ENCODE assay signal across 26 cellular contexts in the genomic region with DNA sequence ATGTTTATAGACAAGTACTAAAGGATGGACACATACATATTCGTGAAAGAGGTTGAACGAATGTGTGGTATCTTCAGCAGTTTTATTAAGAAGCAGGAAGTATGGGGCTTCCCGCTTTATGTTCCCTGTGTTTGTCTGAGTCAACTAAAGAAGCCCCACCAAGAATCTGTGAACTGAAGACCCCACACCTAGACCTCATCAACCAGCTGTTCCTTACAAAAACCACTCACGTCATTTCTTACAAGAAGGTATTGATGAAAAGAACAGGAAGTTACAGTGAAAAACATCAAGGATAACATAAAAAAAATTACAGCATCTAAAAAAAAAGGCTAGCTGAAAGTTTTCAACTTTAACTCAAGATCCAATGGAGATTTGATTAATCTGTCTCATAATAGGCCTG. TPM values are rescaled to one million over a fixed set of nuclear protein-coding genes. Genes with fewer than 3 reads are reported as not detected.
"Had no signal": no experiment of that assay in that cellular context is flagged by ENCODE, and none has a peak within 500 bp of the region (broad histone marks: within the 10 kb centered on the region; RNA-seq: fewer than 3 reads in every experiment).

No MANE protein-coding gene starts in this region.

- H3K27ac Mint-ChIP-seq: activated B cell treated with CpG ODN at 0.5 μM for 24 hours; brain; dendritic cell treated with granulocyte-macrophage colony-stimulating factor and Interleukin-4, amounts not matched to agents 40 ng/mL and 50 ng/mL, for 4 days; nephron progenitor cell; type B pancreatic cell had no signal

- H3K27me3 Mint-ChIP-seq: activated CD4-positive, alpha-beta T cell treated with anti-CD3 and anti-CD28 coated beads for 36 hours; dendritic cell treated with granulocyte-macrophage colony-stimulating factor and Interleukin-4, amounts not matched to agents 40 ng/mL and 50 ng/mL, for 4 days; type B pancreatic cell had no signal

- H3K36me3 Mint-ChIP-seq: brain, type B pancreatic cell had no signal

- DNase-seq: activated B cell treated with CpG ODN at 0.5 μM for 24 hours; activated CD4-positive, alpha-beta T cell treated with anti-CD3 and anti-CD28 coated beads for 36 hours; activated CD4-positive, alpha-beta T cell treated with anti-CD3 and anti-CD28 coated beads, Interleukin-2, amount 50 U/mL, for 4 hours; activated T-cell treated with anti-CD3 and anti-CD28 coated beads for 4 hours; anterior cingulate cortex; effector CD4-positive, alpha-beta T cell; erythroblast; foreskin fibroblast; heart right ventricle; islet precursor cell; left cardiac atrium; nephron progenitor cell; right cardiac atrium; stimulated activated CD4-positive, alpha-beta T cell treated with anti-CD3 and anti-CD28 coated beads, Interleukin-12 subunit alpha, Interleukin-12 subunit beta, amount 100 ng/mL, for 4 hours; T1000; testis had no signal

- H3K27ac ChIP-seq: heart right ventricle, parathyroid adenoma, testis, vagina had no signal

- H3K4me3 ChIP-seq: heart right ventricle, testis, vagina had no signal

- H3K36me3 ChIP-seq: heart right ventricle, vagina had no signal

- ATAC-seq: activated CD4-positive, alpha-beta T cell treated with anti-CD3 and anti-CD28 coated beads for 36 hours; heart right ventricle; left cardiac atrium; right cardiac atrium had no signal

- H3K79me2 ChIP-seq: parathyroid adenoma had no signal

- H3K4me3 Mint-ChIP-seq: activated B cell treated with CpG ODN at 0.5 μM for 24 hours; activated CD4-positive, alpha-beta T cell treated with anti-CD3 and anti-CD28 coated beads for 36 hours; brain; dendritic cell treated with granulocyte-macrophage colony-stimulating factor and Interleukin-4, amounts not matched to agents 40 ng/mL and 50 ng/mL, for 4 days; nephron progenitor cell; type B pancreatic cell had no signal

- H3K4me1 Mint-ChIP-seq: activated B cell treated with CpG ODN at 0.5 μM for 24 hours had no signal

- H3K9me3 Mint-ChIP-seq: activated B cell treated with CpG ODN at 0.5 μM for 24 hours; brain; dendritic cell treated with granulocyte-macrophage colony-stimulating factor and Interleukin-4, amounts not matched to agents 40 ng/mL and 50 ng/mL, for 4 days; nephron progenitor cell; type B pancreatic cell had no signal

- H2AFZ ChIP-seq: parathyroid adenoma had no signal

- H3K27me3 ChIP-seq: testis, vagina had no signal

- H3K4me1 ChIP-seq: testis, vagina had no signal

RNA-seq across cellular contexts. Expression of gene REG4, which starts 12.3 kb away (rescaled TPM):
- total RNA-seq: activated B cell treated with CpG ODN at 0.5 μM for 24 hours, cardiac septum, fibroblast of lung, heart right ventricle, left cardiac atrium, pulmonary artery endothelial cell, right cardiac atrium, skeletal muscle tissue, vagina had no signal
- polyA plus RNA-seq: fibroblast of lung, heart right ventricle, right cardiac atrium had no signal

RNA-seq across cellular contexts. Expression of gene HMGCS2, which starts 30.3 kb away (rescaled TPM):
- total RNA-seq: activated B cell treated with CpG ODN at 0.5 μM for 24 hours; activated CD4-positive, alpha-beta T cell treated with anti-CD3 and anti-CD28 coated beads for 36 hours; fibroblast of lung; pulmonary artery endothelial cell; T-helper 1 cell treated with Interleukin-12 subunit alpha and Interleukin-12 subunit beta and Interleukin-4 antibody, amounts not matched to agents 30 ng/mL and 1 ng/mL, for 36 hours had no signal
- polyA plus RNA-seq: fibroblast of lung had no signal
